Comparison of ENCODE assay signal across 8 cellular contexts in the genomic region with DNA sequence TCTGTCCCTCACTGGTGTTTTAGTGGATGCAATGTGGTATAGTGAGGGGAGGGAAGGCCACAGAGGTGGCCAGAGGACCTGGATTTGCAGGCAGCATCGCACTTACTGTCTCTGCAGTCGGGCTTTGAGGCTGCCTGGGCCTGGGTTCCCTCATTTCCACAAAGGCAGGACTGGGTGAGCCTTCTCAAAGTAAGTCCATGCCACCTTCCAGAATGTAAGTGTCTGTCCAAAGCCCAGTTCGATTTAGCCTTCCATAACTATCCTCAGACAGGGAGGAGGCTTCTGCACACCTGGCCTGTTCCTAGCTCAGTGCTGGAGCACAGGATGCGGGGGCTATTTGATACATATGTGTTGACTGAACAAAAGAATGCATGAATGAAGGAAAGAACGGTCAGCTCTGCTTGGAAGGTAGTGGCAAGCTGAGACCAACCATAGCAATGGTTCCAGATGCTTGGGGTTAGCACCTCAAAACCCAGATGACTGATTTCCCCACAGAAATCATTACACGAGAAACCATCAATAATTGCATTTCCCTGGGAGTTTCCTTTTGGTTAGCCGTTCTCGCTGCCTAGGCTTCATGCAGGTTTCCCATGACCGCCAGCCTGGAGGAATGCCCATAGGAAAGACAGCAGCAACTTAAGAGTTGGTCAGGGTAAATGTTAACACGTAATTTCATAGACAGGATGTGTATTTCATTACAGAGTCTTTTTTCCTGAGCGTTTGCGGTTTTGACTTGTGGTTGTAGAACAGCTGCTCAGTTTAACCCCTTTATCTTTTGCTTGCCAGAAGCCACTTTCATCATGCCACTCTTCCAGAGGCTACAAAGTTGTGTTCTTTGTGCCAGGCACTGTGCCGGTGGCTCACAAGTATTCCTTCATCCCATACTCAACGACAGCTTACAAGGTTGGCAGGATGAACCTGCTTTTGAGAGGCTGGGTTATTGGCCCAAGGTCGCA. TPM values are rescaled to one million over a fixed set of nuclear protein-coding genes. Genes with fewer than 3 reads are reported as not detected.
A peak's percentile ranks its signal among the peaks of the same experiment; 100 is the strongest.
DNase-seq lines count a peak whose midpoint lies in the region; ATAC-seq and FAIRE-seq lines count a peak whose summit lies in the region.

No MANE protein-coding gene starts in this region.

- intact Hi-C loops in posterior vena cava (cut with DNase I) = loop anchor here in 1 of 2 donors (10.0 kb wide), 1 partner anchor 407 kb away; no protein-coding TSS in a partner anchor

- peak; percentile 40 for DNase-seq in AG08395 (ENCODE audit: low spot score)
- DNase-seq in GM19239 (ENCODE audit: insufficient read length, low spot score) = no peak
- DNase-seq in NCI-H2029 treated with DMSO at 0.1 percent for 48 hours (lab: John Stamatoyannopoulos, UW) = peak; percentile 32
- peak in 1 of 2 donors; percentile 84 for DNase-seq in activated naive CD4-positive, alpha-beta T cell treated with anti-CD3 and anti-CD28 coated beads, Interleukin-2, amount 50 U/mL, for 72 hours (ENCODE audit: low spot score in 2 of 2)
- DNase-seq in posterior vena cava (ENCODE audit: low spot score) = peak; percentile 46
- no peak for DNase-seq in retina

- no peaks in the 10 kb centered on the region for H3K9me3 Mint-ChIP-seq in activated naive CD4-positive, alpha-beta T cell treated with anti-CD3 and anti-CD28 coated beads, Interleukin-2, amount 50 U/mL, for 72 hours

- peak; percentile 96 for FAIRE-seq in GM19239 (lab: Jason Lieb, UNC)

- peak; percentile 31 to 66 for ATAC-seq in activated naive CD4-positive, alpha-beta T cell treated with anti-CD3 and anti-CD28 coated beads, Interleukin-2, amount 50 U/mL, for 72 hours
- ATAC-seq in HG02840 (IDR thresholded peaks at IDR 0.05; ENCODE audit: low FRiP score, unreplicated experiment) (no peak), HG02981 (IDR thresholded peaks at IDR 0.05; ENCODE audit: unreplicated experiment) (no peak)

- peaks cover 0 to 5% of the 10 kb centered on the region in 2 donors for H3K36me3 Mint-ChIP-seq in activated naive CD4-positive, alpha-beta T cell treated with anti-CD3 and anti-CD28 coated beads, Interleukin-2, amount 50 U/mL, for 72 hours

- H3K27ac Mint-ChIP-seq in activated naive CD4-positive, alpha-beta T cell treated with anti-CD3 and anti-CD28 coated beads, Interleukin-2, amount 50 U/mL, for 72 hours = peak overlapping the region; percentile 80 to 87

RNA-seq across cellular contexts. Expression of gene IL17RA, which starts 2.7 kb away (rescaled TPM):
- 10 to 100 TPM; 12.4 to 16.3 TPM for total RNA-seq in activated naive CD4-positive, alpha-beta T cell treated with anti-CD3 and anti-CD28 coated beads, Interleukin-2, amount 50 U/mL, for 72 hours
- 10 to 100 TPM; 11.5 to 21.8 TPM for total RNA-seq in posterior vena cava

RNA-seq across cellular contexts. Expression of gene TMEM121B, which starts 33.7 kb away (rescaled TPM):
- under 1 TPM; 0.05 to 0.10 TPM for total RNA-seq in activated naive CD4-positive, alpha-beta T cell treated with anti-CD3 and anti-CD28 coated beads, Interleukin-2, amount 50 U/mL, for 72 hours
- under 1 TPM; 0.38 to 0.74 TPM for total RNA-seq in posterior vena cava

Comparison
In these comparisons a context has a peak if more than half of its experiments do, and no peak if none do; other contexts are left out.
1. DNase-seq: peak in AG08395 (single experiment), NCI-H2029 treated with DMSO at 0.1 percent for 48 hours (single experiment) and posterior vena cava (single experiment); none in GM19239 (single experiment) and retina (single experiment).
2. ATAC-seq: peak in activated naive CD4-positive, alpha-beta T cell treated with anti-CD3 and anti-CD28 coated beads, Interleukin-2, amount 50 U/mL, for 72 hours (2 of 2); none in HG02840 (single experiment) and HG02981 (single experiment).